Comparison of ENCODE assay signal across 8 cellular contexts in the genomic region with DNA sequence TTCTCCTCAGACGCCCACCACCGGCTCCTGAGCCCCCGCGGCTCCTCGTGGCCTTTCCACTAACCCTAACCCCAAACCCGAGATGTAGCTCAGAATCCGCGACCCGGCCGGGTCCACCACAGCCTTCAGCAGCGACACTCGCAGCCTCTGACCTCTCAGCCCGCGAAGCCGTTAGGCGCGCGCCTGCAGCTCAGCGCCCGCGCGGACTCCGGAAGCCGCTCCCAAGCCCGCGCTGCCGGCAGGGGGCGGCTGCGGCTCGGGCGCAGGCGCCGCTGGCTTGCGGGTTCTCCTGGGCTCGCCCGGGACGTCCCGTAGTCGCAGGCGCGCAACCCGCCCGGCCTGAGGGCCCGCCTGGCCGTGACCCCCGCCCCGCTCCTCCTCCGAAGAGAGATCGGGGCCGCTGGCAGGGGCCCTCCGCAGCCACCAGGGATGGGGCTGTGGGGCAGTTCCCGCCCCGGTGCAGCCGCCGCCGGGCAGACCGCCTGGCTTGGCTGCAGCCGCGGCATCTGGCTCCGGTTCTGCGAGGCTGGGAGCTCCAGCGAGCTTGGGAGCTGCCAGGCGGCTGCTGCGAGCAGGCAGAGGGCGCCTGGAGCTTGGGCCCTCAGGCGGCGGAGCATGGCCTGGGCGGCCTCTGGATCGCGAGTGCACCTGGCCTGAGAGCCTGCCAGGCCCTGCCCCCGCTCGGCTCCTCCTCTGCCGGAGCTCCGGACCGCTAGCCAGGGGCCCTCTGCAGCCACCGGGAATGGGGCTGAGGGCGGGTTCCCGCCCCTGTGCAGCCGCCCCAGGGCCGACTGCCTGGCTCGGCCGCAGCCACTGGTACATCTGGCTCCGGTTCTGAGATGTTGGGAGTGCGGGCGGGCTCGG.
DNase-seq lines count a peak whose midpoint lies in the region; ATAC-seq and TF ChIP-seq lines count a peak whose summit lies in the region.

No MANE protein-coding gene starts in this region.

- peak; percentile 87 for ATAC-seq in HG03064 (IDR thresholded peaks at IDR 0.05; ENCODE audit: low read depth, unreplicated experiment)

- DNase-seq in NCI-H1417 (lab: John Stamatoyannopoulos, UW), result peak; percentile 57 to 93 (median 83)
- no peak for DNase-seq in NCI-H1417 treated with DMSO at 0.1 percent for 48 hours (lab: John Stamatoyannopoulos, UW)
- DNase-seq in NCI-H69 (lab: John Stamatoyannopoulos, UW), result peak; percentile 74
- peak; percentile 22 for DNase-seq in activated CD8-positive, alpha-beta memory T cell treated with anti-CD3 and anti-CD28 coated beads, Interleukin-2, amount 50 U/mL, for 1 hour (ENCODE audit: extremely low read depth)
- DNase-seq in epithelial cell of proximal tubule (ENCODE audit: low read depth), result no peak
- peak; percentile 67 for DNase-seq in mucosa of gallbladder (ENCODE audit: low spot score)
- peak; percentile 66 to 74 for DNase-seq in stimulated activated CD8-positive, alpha-beta memory T cell treated with anti-CD3 and anti-CD28 coated beads, Interleukin-2, amount 100 ng/mL, for 48 hours (ENCODE audit: low read depth in 2 of 2)

- peak; percentile 52 for TF ChIP-seq CTCF in epithelial cell of proximal tubule (conservative IDR thresholded peaks at IDR 0.05; ENCODE audit: low read depth, low read length)

- H3K4me3 ChIP-seq in epithelial cell of proximal tubule (ENCODE audit: low read depth, low read length), result peak overlapping the region; percentile 63

Comparison
In these comparisons a context has a peak if more than half of its experiments do, and no peak if none do; other contexts are left out.
1. DNase-seq: peak in NCI-H1417 (3 of 3), NCI-H69 (single experiment), activated CD8-positive, alpha-beta memory T cell treated with anti-CD3 and anti-CD28 coated beads, Interleukin-2, amount 50 U/mL, for 1 hour (single experiment), mucosa of gallbladder (single experiment) and stimulated activated CD8-positive, alpha-beta memory T cell treated with anti-CD3 and anti-CD28 coated beads, Interleukin-2, amount 100 ng/mL, for 48 hours (2 of 2); none in NCI-H1417 treated with DMSO at 0.1 percent for 48 hours (single experiment) and epithelial cell of proximal tubule (single experiment).